28 cellular contexts compared by ENCODE assay signal in genomic region chr1:39564340-39564739, GRCh38.
"Had no signal": no experiment of that assay in that cellular context is flagged by ENCODE, and none has a peak within 500 bp of the region (broad histone marks: within the 10 kb centered on the region; RNA-seq: fewer than 3 reads in every experiment).

No MANE protein-coding gene starts in this region.

- H3K9me3 ChIP-seq: adrenal gland, body of pancreas, left lung, lower lobe of right lung, mucosa of descending colon, tibial artery had no signal

- H3K27ac Mint-ChIP-seq: activated T-helper 17 cell treated with anti-CD3 and anti-CD28 coated beads, Interleukin-2, amount 50 U/mL, for 72 hours; natural killer cell treated with Interleukin-12 subunit alpha and Interleukin-12 subunit beta and Interleukin-15 and Interleukin-18, amount 100 ng/mL, for 72 hours; T-helper 1 cell treated with Interleukin-12 subunit alpha and Interleukin-12 subunit beta and Interleukin-4 antibody, amounts not matched to agents 30 μg/mL and 1 μg/mL, for 36 hours had no signal

- H3K9me3 Mint-ChIP-seq: activated naive CD4-positive, alpha-beta T cell treated with anti-CD3 and anti-CD28 coated beads, Interleukin-2, amount 50 U/mL, for 72 hours; activated T-helper 17 cell treated with anti-CD3 and anti-CD28 coated beads, Interleukin-2, amount 50 U/mL, for 72 hours; natural killer cell treated with Interleukin-12 subunit alpha and Interleukin-12 subunit beta and Interleukin-15 and Interleukin-18, amount 100 ng/mL, for 72 hours; T-helper 1 cell treated with Interleukin-12 subunit alpha and Interleukin-12 subunit beta and Interleukin-4 antibody, amounts not matched to agents 30 μg/mL and 1 μg/mL, for 36 hours had no signal

- H3K27me3 ChIP-seq: adrenal gland, body of pancreas, dorsolateral prefrontal cortex, left lung, tibial artery had no signal

- H3K4me3 ChIP-seq: adrenal gland, body of pancreas, coronary artery, dorsolateral prefrontal cortex, left lung, lower lobe of right lung, mucosa of descending colon, skin epidermis, tibial artery had no signal

- H3K4me3 Mint-ChIP-seq: activated T-helper 17 cell treated with anti-CD3 and anti-CD28 coated beads, Interleukin-2, amount 50 U/mL, for 72 hours; natural killer cell treated with Interleukin-12 subunit alpha and Interleukin-12 subunit beta and Interleukin-15 and Interleukin-18, amount 100 ng/mL, for 72 hours; T-helper 1 cell treated with Interleukin-12 subunit alpha and Interleukin-12 subunit beta and Interleukin-4 antibody, amounts not matched to agents 30 μg/mL and 1 μg/mL, for 36 hours had no signal

- H3K4me1 ChIP-seq: left lung, lower lobe of right lung, tibial artery had no signal

- ATAC-seq: activated CD4-positive, CD25-positive, alpha-beta regulatory T cell treated with anti-CD3 and anti-CD28 coated beads, Interleukin-2, amount 50 U/mL, for 24 hours; activated naive CD4-positive, alpha-beta T cell treated with anti-CD3 and anti-CD28 coated beads, Interleukin-2, amount 50 U/mL, for 72 hours; activated T-helper 17 cell treated with anti-CD3 and anti-CD28 coated beads, Interleukin-2, amount 50 U/mL, for 72 hours; body of pancreas; left lung; lower lobe of right lung; mucosa of descending colon; sciatic nerve; stimulated activated naive CD8-positive, alpha-beta T cell treated with anti-CD3 and anti-CD28 coated beads, Interleukin-15, Interleukin-2, amounts not matched to agents 100 U/mL and 50 U/mL, for 24 hours had no signal

- H3K27ac ChIP-seq: adrenal gland, coronary artery, left lung, lower lobe of right lung, skin epidermis, tibial artery had no signal

- H3K27me3 Mint-ChIP-seq: activated T-helper 17 cell treated with anti-CD3 and anti-CD28 coated beads, Interleukin-2, amount 50 U/mL, for 72 hours; natural killer cell treated with Interleukin-12 subunit alpha and Interleukin-12 subunit beta and Interleukin-15 and Interleukin-18, amount 100 ng/mL, for 72 hours had no signal

- DNase-seq: activated CD4-positive, alpha-beta T cell treated with anti-CD3 and anti-CD28 coated beads for 48 hours; activated CD4-positive, alpha-beta T cell treated with anti-CD3 and anti-CD28 coated beads, Interleukin-2, amount 50 U/mL, for 48 hours; activated CD8-positive, alpha-beta memory T cell treated with anti-CD3 and anti-CD28 coated beads for 24 hours; activated T-cell treated with anti-CD3 and anti-CD28 coated beads, Interleukin-2, amount 50 U/mL, for 1 hour; adrenal gland; aorta; effector memory CD4-positive, alpha-beta T cell; left lung; lower lobe of right lung; mesendoderm; mucosa of descending colon; posterior cingulate gyrus; stimulated activated CD4-positive, alpha-beta T cell treated with anti-CD3 and anti-CD28 coated beads, Interleukin-12 subunit alpha, Interleukin-12 subunit beta, amount 100 ng/mL, for 4 hours; stimulated activated CD4-positive, alpha-beta T cell treated with anti-CD3 and anti-CD28 coated beads, Interleukin-4, amount 100 ng/mL, for 1 hour; stimulated activated naive CD8-positive, alpha-beta T cell treated with anti-CD3 and anti-CD28 coated beads, Interleukin-15, Interleukin-2, amounts not matched to agents 100 U/mL and 50 U/mL, for 24 hours; T-helper 9 cell; tibial artery; WERI-Rb-1 had no signal
